ENCODE assay signal across 21 cellular contexts in the genomic region with DNA sequence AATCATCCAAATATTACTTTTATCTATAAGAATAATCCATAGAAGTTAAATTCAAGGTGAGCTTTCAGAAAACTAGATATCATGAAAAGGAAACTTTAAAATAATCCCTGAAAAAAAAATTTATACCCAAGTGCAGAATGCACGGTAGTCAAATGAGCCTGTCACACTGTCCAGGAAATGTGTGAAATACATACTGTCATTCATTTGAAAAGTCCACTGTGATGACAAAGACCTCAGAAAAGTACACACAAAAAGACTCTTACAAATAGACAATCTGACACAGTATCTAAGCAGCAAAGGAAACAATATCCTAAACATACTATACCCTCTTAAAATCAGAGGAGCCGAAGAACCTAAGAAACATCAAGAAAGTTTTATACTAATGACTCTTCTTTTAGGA.
"Had no signal": no experiment of that assay in that cellular context is flagged by ENCODE, and none has a peak within 500 bp of the region (broad histone marks: within the 10 kb centered on the region; RNA-seq: fewer than 3 reads in every experiment).

No MANE protein-coding gene starts in this region.

- H3K9me3 ChIP-seq: MG63 had no signal

- H3K4me3 ChIP-seq: MG63, SK-N-MC had no signal

- H3K27ac ChIP-seq: SK-N-MC had no signal

- H3K27ac Mint-ChIP-seq: activated CD8-positive, alpha-beta memory T cell treated with anti-CD3 and anti-CD28 coated beads, Interleukin-2, amount 10 ng/mL, durations not matched to agents 7 days and 5 days had no signal

- H3K4me3 Mint-ChIP-seq: activated CD8-positive, alpha-beta memory T cell treated with anti-CD3 and anti-CD28 coated beads, Interleukin-2, amount 10 ng/mL, durations not matched to agents 7 days and 5 days; T-cell had no signal

- DNase-seq: activated CD4-positive, CD25-positive, alpha-beta regulatory T cell; activated CD8-positive, alpha-beta memory T cell treated with anti-CD3 and anti-CD28 coated beads, Interleukin-2, amount 10 ng/mL, durations not matched to agents 7 days and 5 days; cerebellar nuclear complex; MG63; MV-4-11; NCI-H1092 treated with DMSO at 0.1 percent for 48 hours; NCI-H1417 treated with DMSO at 0.1 percent for 48 hours; NCI-H1694; NCI-H2081; NCI-H510A treated with DMSO at 0.1 percent for 48 hours; NCI-H69; NK-92 treated with Interleukin-12 subunit alpha and Interleukin-12 subunit beta, amount 100 ng/mL, for 24 hours; OCI-M1; RPMI8226; T-cell; T-helper 2 cell; T1000 had no signal

- H3K27me3 ChIP-seq: MG63 had no signal

- ATAC-seq: activated CD8-positive, alpha-beta memory T cell treated with anti-CD3 and anti-CD28 coated beads, Interleukin-2, amount 10 ng/mL, durations not matched to agents 7 days and 5 days; activated naive CD4-positive, alpha-beta T cell treated with anti-CD3 and anti-CD28 coated beads, Interleukin-2, amount 50 U/mL, for 72 hours; Panc1; Right ventricle myocardium inferior; T-cell had no signal

- H3K27me3 Mint-ChIP-seq: activated CD8-positive, alpha-beta memory T cell treated with anti-CD3 and anti-CD28 coated beads, Interleukin-2, amount 10 ng/mL, durations not matched to agents 7 days and 5 days; T-cell had no signal
